ENCODE assay signal across 12 cellular contexts in the genomic region with DNA sequence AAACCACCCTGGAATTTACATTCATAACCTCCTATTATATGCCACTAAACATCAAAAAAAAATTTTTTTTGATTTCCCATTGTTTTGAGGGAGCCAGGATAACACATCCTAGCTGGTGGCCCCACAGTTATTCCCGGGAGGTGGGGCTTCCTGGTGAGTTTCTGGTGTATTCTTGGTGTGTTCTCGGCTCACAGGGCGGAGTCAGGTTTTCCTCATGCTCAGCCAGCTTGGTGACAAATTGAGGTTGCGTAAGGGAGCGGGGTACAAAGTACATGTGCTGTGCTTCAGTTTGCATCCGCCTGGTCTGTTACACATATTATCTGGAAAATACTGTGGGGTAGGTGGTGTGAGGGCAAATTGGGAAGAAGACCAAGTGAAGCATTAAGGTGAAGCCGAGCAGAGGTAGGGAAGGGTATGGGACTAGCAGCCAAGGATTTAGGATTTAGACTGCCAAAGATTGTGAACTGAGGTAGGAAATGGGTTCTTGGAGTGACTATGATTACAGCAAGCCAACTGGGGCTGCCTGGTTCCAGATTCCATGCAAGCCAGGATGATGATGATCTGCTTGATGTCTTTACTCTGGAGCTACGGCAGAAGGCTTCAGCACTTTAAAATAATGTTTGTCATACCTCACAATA. TPM values are rescaled to one million over a fixed set of nuclear protein-coding genes. Genes with fewer than 3 reads are reported as not detected.
DNase-seq lines count a peak whose midpoint lies in the region; TF ChIP-seq lines count a peak whose summit lies in the region.
"Had no signal": no experiment of that assay in that cellular context is flagged by ENCODE, and none has a peak within 500 bp of the region (broad histone marks: within the 10 kb centered on the region; RNA-seq: fewer than 3 reads in every experiment).

No MANE protein-coding gene starts in this region.

- TF ChIP-seq CTCF in CD14-positive monocyte (IDR thresholded peaks at IDR 0.05) (no peak), fibroblast of lung (conservative IDR thresholded peaks at IDR 0.05 in 1 of 2, IDR thresholded peaks at IDR 0.05 in 1 of 2; ENCODE audit: low read depth in 1 of 2, low read length in 2 of 2) (no peak), neural crest cell (conservative IDR thresholded peaks at IDR 0.05) (no peak)

- H3K27ac Mint-ChIP-seq in CD14-positive monocyte (peak overlapping the region; percentile 79 to 95 (median 90)), neural crest cell (ENCODE audit: unreplicated experiment) (peak overlapping the region; percentile 68)
- H3K27ac Mint-ChIP-seq in activated naive CD4-positive, alpha-beta T cell treated with anti-CD3 and anti-CD28 coated beads, Interleukin-2, amount 10 ng/mL, durations not matched to agents 7 days and 5 days: no peak overlapping the region
- H3K27ac Mint-ChIP-seq: activated B cell treated with CpG ODN at 0.5 μM for 24 hours; effector memory CD8-positive, alpha-beta T cell had no signal

- DNase-seq in CD14-positive monocyte (ENCODE audit: low spot score): peak; percentile 76
- peak; percentile 90 for DNase-seq in NOMO-1 treated with DMSO at 0.1 percent for 48 hours (lab: John Stamatoyannopoulos, UW; ENCODE audit: unreplicated experiment)
- peak; percentile 27 to 85 for DNase-seq in fibroblast of lung (ENCODE audit: low read depth in 2 of 2)
- no peak for DNase-seq in neural crest cell (ENCODE audit: low read depth, low spot score)
- DNase-seq in activated naive CD4-positive, alpha-beta T cell treated with anti-CD3 and anti-CD28 coated beads, Interleukin-2, amount 10 ng/mL, durations not matched to agents 7 days and 5 days: no peak
- DNase-seq in kidney glomerular epithelial cell (lab: John Stamatoyannopoulos, UW): no peak
- no peak for DNase-seq in activated gamma-delta T cell treated with Interleukin-2 at 50 U/mL for 16 hours
- DNase-seq in activated CD4-positive, alpha-beta T cell treated with anti-CD3 and anti-CD28 coated beads, Interleukin-2, amount 50 U/mL, for 1 hour: no peak
- DNase-seq: activated B cell treated with CpG ODN at 0.5 μM for 24 hours; effector memory CD8-positive, alpha-beta T cell; Kasumi-1; retina had no signal

- CTCF ChIA-PET in activated naive CD4-positive, alpha-beta T cell treated with anti-CD3 and anti-CD28 coated beads, Interleukin-2, amount 10 ng/mL, durations not matched to agents 7 days and 5 days (lab: Charles Lee): no interaction called here

- peaks cover 4% of the 10 kb centered on the region for H3K4me1 ChIP-seq in fibroblast of lung (ENCODE audit: control insufficient read depth, extremely low read depth, insufficient read depth, low read length)

- H3K4me1 Mint-ChIP-seq in CD14-positive monocyte (peaks cover 21% of the 10 kb centered on the region), neural crest cell (peaks cover 43% of the 10 kb centered on the region)
- peaks cover 6% of the 10 kb centered on the region for H3K4me1 Mint-ChIP-seq in activated naive CD4-positive, alpha-beta T cell treated with anti-CD3 and anti-CD28 coated beads, Interleukin-2, amount 10 ng/mL, durations not matched to agents 7 days and 5 days
- H3K4me1 Mint-ChIP-seq: activated B cell treated with CpG ODN at 0.5 μM for 24 hours had no signal

- no peaks in the 10 kb centered on the region for H3K36me3 ChIP-seq in fibroblast of lung (ENCODE audit: control insufficient read depth, insufficient read depth, low read length)

- H3K79me2 ChIP-seq in fibroblast of lung (ENCODE audit: control insufficient read depth, insufficient read depth, low read length): no peaks in the 10 kb centered on the region

- H3K27me3 ChIP-seq in fibroblast of lung (ENCODE audit: control insufficient read depth, insufficient read depth, low read length): no peaks in the 10 kb centered on the region

- H2AFZ ChIP-seq in fibroblast of lung (ENCODE audit: low read length): no peak overlapping the region

- H3K27me3 Mint-ChIP-seq in CD14-positive monocyte (ENCODE audit: low read depth in 3 of 3): peaks cover 0 to 5% (median 0%) of the 10 kb centered on the region in 3 donors
- no peaks in the 10 kb centered on the region for H3K27me3 Mint-ChIP-seq in neural crest cell (ENCODE audit: low read depth)
- H3K27me3 Mint-ChIP-seq in activated naive CD4-positive, alpha-beta T cell treated with anti-CD3 and anti-CD28 coated beads, Interleukin-2, amount 10 ng/mL, durations not matched to agents 7 days and 5 days: no peaks in the 10 kb centered on the region
- H3K27me3 Mint-ChIP-seq: activated B cell treated with CpG ODN at 0.5 μM for 24 hours; effector memory CD8-positive, alpha-beta T cell had no signal

- H3K9ac ChIP-seq in fibroblast of lung (ENCODE audit: insufficient read depth, low read length): no peak overlapping the region

- no peaks in the 10 kb centered on the region for H3K9me3 ChIP-seq in fibroblast of lung (ENCODE audit: control insufficient read depth, insufficient read depth, low read depth, low read length)

- no peaks in the 10 kb centered on the region for H4K20me1 ChIP-seq in fibroblast of lung (ENCODE audit: control insufficient read depth, extremely low read depth, insufficient read depth, low read length)

- no peak overlapping the region for H3K4me3 ChIP-seq in fibroblast of lung (replicated peaks in 1 of 4; ENCODE audit: control extremely low read depth in 1 of 4, insufficient read depth in 1 of 4, low read depth in 3 of 4, low read length in 4 of 4)

- H3K4me3 Mint-ChIP-seq in CD14-positive monocyte (peak overlapping the region in 1 of 2 donors; percentile 68), neural crest cell (no peak overlapping the region)
- H3K4me3 Mint-ChIP-seq in activated naive CD4-positive, alpha-beta T cell treated with anti-CD3 and anti-CD28 coated beads, Interleukin-2, amount 10 ng/mL, durations not matched to agents 7 days and 5 days: no peak overlapping the region
- H3K4me3 Mint-ChIP-seq: activated B cell treated with CpG ODN at 0.5 μM for 24 hours; effector memory CD8-positive, alpha-beta T cell had no signal

- H3K36me3 Mint-ChIP-seq in CD14-positive monocyte (no peaks in the 10 kb centered on the region), neural crest cell (ENCODE audit: low read depth) (no peaks in the 10 kb centered on the region)
- H3K36me3 Mint-ChIP-seq in activated naive CD4-positive, alpha-beta T cell treated with anti-CD3 and anti-CD28 coated beads, Interleukin-2, amount 10 ng/mL, durations not matched to agents 7 days and 5 days: peaks cover 3% of the 10 kb centered on the region

- intact Hi-C loops in CD14-positive monocyte (cut with micrococcal nuclease): loop anchor here (5.0 kb wide), 2 partner anchors 35 to 40 kb away; no protein-coding TSS in a partner anchor

- H3K9me3 Mint-ChIP-seq in CD14-positive monocyte (peaks cover 0 to 4% (median 0%) of the 10 kb centered on the region in 7 donors), neural crest cell (peaks cover 3% of the 10 kb centered on the region)
- peaks cover 2% of the 10 kb centered on the region for H3K9me3 Mint-ChIP-seq in activated naive CD4-positive, alpha-beta T cell treated with anti-CD3 and anti-CD28 coated beads, Interleukin-2, amount 10 ng/mL, durations not matched to agents 7 days and 5 days
- H3K9me3 Mint-ChIP-seq: activated B cell treated with CpG ODN at 0.5 μM for 24 hours; effector memory CD8-positive, alpha-beta T cell had no signal

- H3K4me2 ChIP-seq in fibroblast of lung (ENCODE audit: extremely low read depth, insufficient read depth, low read length): no peak overlapping the region

- no peak overlapping the region for H3K27ac ChIP-seq in fibroblast of lung (ENCODE audit: insufficient read depth, low read length)

RNA-seq across cellular contexts. Expression of a gene that starts 46.2 kb away (rescaled TPM):
- polyA plus RNA-seq in CD14-positive monocyte (1,000 to 10,000 TPM; 5,292 to 5,586 TPM), fibroblast of lung (13,707 and 15,755 TPM in 2 replicates)
- total RNA-seq in fibroblast of lung (21,405 and 36,498 TPM in 2 replicates), neural crest cell (11,869 and 11,975 TPM in 2 replicates)
- polyA plus RNA-seq in fibroblast of lung (2012): 10,377 and 11,755 TPM in 2 replicates
- 8,762 and 9,002 TPM in 2 replicates for polyA minus RNA-seq in fibroblast of lung (ENCODE audit: low replicate concordance)

Comparison
In these comparisons a context has a peak if more than half of its experiments do, and no peak if none do; other contexts are left out.
1. DNase-seq: peak in CD14-positive monocyte (single experiment), NOMO-1 treated with DMSO at 0.1 percent for 48 hours (single experiment) and fibroblast of lung (2 of 2); none in neural crest cell (single experiment), activated naive CD4-positive, alpha-beta T cell treated with anti-CD3 and anti-CD28 coated beads, Interleukin-2, amount 10 ng/mL, durations not matched to agents 7 days and 5 days (single experiment), kidney glomerular epithelial cell (single experiment), activated gamma-delta T cell treated with Interleukin-2 at 50 U/mL for 16 hours (single experiment) and activated CD4-positive, alpha-beta T cell treated with anti-CD3 and anti-CD28 coated beads, Interleukin-2, amount 50 U/mL, for 1 hour (single experiment).